In the genomic region with DNA sequence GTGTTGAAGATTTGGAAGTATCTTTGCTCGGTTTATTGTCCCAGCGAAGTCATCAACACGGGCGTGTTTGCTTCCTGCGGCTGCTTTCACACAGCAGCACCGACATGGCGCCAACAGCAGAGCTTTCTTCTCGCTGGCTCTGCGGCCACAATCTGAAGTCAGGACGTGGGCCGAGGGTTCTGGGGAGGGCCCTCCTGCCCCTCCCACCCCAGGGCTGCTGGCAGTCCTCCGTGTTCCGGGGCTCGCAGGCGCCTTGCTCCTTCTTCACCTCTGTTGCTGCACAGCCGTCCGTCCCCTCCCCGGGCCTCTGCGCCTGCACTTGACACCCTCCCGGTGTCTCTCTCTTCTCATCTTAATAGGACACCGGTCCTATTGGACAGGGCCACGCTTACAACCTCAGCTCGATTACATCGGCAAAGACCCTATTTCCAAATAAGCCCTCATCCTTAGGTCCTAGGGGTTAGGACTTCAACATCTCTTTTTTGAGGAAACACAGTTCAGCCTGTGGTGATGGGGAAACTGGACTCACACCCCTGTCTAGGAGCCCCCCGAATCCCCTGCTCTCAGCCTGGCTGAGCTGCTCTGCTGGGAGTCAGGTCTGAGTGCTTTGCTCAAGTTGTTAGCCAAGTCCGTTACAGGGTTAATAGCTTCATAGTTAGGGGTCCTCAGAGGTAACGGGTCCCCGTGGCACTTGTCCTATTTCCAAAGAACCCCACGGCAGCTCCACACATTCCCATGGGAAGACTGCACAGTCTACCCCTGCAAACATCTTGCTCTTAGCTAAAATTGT, we compare ENCODE assay signal across 15 cellular contexts. TPM values are rescaled to one million over a fixed set of nuclear protein-coding genes. Genes with fewer than 3 reads are reported as not detected.
DNase-seq lines count a peak whose midpoint lies in the region; ATAC-seq, FAIRE-seq and TF ChIP-seq lines count a peak whose summit lies in the region.
"Had no signal": no experiment of that assay in that cellular context is flagged by ENCODE, and none has a peak within 500 bp of the region (broad histone marks: within the 10 kb centered on the region; RNA-seq: fewer than 3 reads in every experiment).

No MANE protein-coding gene starts in this region.

- DNase-seq in activated CD8-positive, alpha-beta memory T cell treated with anti-CD3 and anti-CD28 coated beads, Interleukin-2, amount 50 U/mL, for 48 hours: peak; percentile 36
- DNase-seq in activated CD8-positive, alpha-beta memory T cell treated with anti-CD3 and anti-CD28 coated beads for 24 hours: no peak
- peak; percentile 48 for DNase-seq in islet precursor cell
- peak; percentile 38 for DNase-seq in sciatic nerve (ENCODE audit: low spot score)
- DNase-seq in RCC 7860 (ENCODE audit: low spot score): no peak
- no peak for DNase-seq in HuH-7 (ENCODE audit: low spot score)
- DNase-seq: 8988T; ACHN; Calu3; CD4-positive, CD25-positive, alpha-beta regulatory T cell; DMS 273 treated with DMSO at 0.1 percent for 48 hours; GM23248 had no signal

- intact Hi-C loops in sciatic nerve (cut with DNase I): no loop called here

- TF ChIP-seq POLR2A in GM18951 (IDR thresholded peaks at IDR 0.05; ENCODE audit: extremely low read depth, insufficient read depth, insufficient read length): peak; percentile 8

- in situ Hi-C loops in GM18951 (cut with MboI; ENCODE audit: low sequenced_read_pairs, unreplicated experiment): no loop called here

- ATAC-seq in sciatic nerve: no peak

- FAIRE-seq in RCC 7860 (lab: Jason Lieb, UNC): no peak

RNA-seq across cellular contexts. Expression of gene TEX29, which starts 2.7 kb away (rescaled TPM):
- 1.6 TPM for total RNA-seq in sciatic nerve
- total RNA-seq: Calu3; CD4-positive, CD25-positive, alpha-beta regulatory T cell; Daoy; GM23248; H7 had no signal

Comparison
In these comparisons a context has a peak if more than half of its experiments do, and no peak if none do; other contexts are left out.
1. DNase-seq: peak in activated CD8-positive, alpha-beta memory T cell treated with anti-CD3 and anti-CD28 coated beads, Interleukin-2, amount 50 U/mL, for 48 hours (single experiment), islet precursor cell (single experiment) and sciatic nerve (single experiment); none in activated CD8-positive, alpha-beta memory T cell treated with anti-CD3 and anti-CD28 coated beads for 24 hours (single experiment), RCC 7860 (single experiment) and HuH-7 (single experiment).